Comparison of ENCODE assay signal across 31 cellular contexts in the genomic region with DNA sequence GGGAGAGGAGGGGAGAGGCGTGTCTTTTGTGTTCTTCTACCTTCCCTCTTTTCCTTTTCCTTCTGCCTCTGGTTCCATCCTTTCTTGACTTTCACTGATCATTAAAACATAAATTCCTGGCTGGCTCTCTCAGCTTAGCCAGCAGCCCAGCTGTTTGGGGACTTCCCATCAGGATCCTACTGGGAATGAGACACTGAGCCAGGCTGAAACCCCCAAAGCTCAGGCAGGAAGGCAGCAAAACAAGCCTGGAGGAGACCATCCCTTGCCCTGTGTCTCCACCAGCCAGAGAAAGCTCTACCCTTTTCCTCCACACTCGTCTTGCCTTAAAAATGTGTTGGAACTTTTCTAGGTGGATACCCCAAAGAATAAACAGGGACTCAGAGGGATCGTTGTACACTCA.
DNase-seq lines count a peak whose midpoint lies in the region; ATAC-seq, FAIRE-seq and TF ChIP-seq lines count a peak whose summit lies in the region.
"Had no signal": no experiment of that assay in that cellular context is flagged by ENCODE, and none has a peak within 500 bp of the region (broad histone marks: within the 10 kb centered on the region; RNA-seq: fewer than 3 reads in every experiment).

No MANE protein-coding gene starts in this region.

- 39 to 58% (median 46%) methylated on average over 3 of the region's 3 CpGs for WGBS in ovary, 3 donors
- WGBS in upper lobe of left lung, 2 donors, result 70 to 92% methylated on average over 3 of the region's 3 CpGs

- H3K4me1 ChIP-seq in astrocyte (ENCODE audit: insufficient read depth, low read length), result peaks cover 9% of the 10 kb centered on the region
- H3K4me1 ChIP-seq in ovary (ENCODE audit: insufficient read depth), result peaks cover 41% of the 10 kb centered on the region
- no peaks in the 10 kb centered on the region for H3K4me1 ChIP-seq in uterus
- peaks cover 3 to 9% (median 5%) of the 10 kb centered on the region in 4 donors for H3K4me1 ChIP-seq in upper lobe of left lung

- no peak overlapping the region for H2AFZ ChIP-seq in astrocyte (ENCODE audit: low read depth, low read length)

- DNase-seq in astrocyte (ENCODE audit: low read depth) (no peak), glutamatergic neuron (no peak), ovary (no peak), uterus (no peak), NCI-H146 treated with DMSO at 0.1 percent for 48 hours (lab: John Stamatoyannopoulos, UW; ENCODE audit: unreplicated experiment) (no peak), upper lobe of left lung (no peak), NCI-H748 treated with DMSO at 0.1 percent for 48 hours (lab: John Stamatoyannopoulos, UW) (no peak)
- DNase-seq: activated CD4-positive, alpha-beta T cell treated with anti-CD3 and anti-CD28 coated beads for 4 hours; activated CD8-positive, alpha-beta T cell treated with anti-CD3 and anti-CD28 coated beads, Interleukin-2, amount 10 ng/mL, durations not matched to agents 7 days and 5 days; activated naive CD4-positive, alpha-beta T cell treated with anti-CD3 and anti-CD28 coated beads, Interleukin-2, amount 10 ng/mL, durations not matched to agents 7 days and 5 days; COR-L47; effector memory CD4-positive, alpha-beta T cell; mesendoderm; NCI-H1092; NCI-H187 treated with DMSO at 0.1 percent for 48 hours; NCI-H2171 treated with DMSO at 0.1 percent for 48 hours; T-helper 9 cell; WERI-Rb-1 had no signal

- H3K4me3 ChIP-seq in astrocyte (ENCODE audit: insufficient read depth, low read depth, low read length), result no peak overlapping the region
- no peak overlapping the region for H3K4me3 ChIP-seq in ovary
- no peak overlapping the region for H3K4me3 ChIP-seq in uterus
- no peak overlapping the region for H3K4me3 ChIP-seq in upper lobe of left lung
- H3K4me3 ChIP-seq: adrenal gland; BLaER1 treated with 17β-estradiol and CSF1 and Interleukin-3, amounts not matched to agents 10 nM and 100 nM; breast epithelium; K562; left ventricle myocardium inferior; SJSA1; testis had no signal

- ATAC-seq in upper lobe of left lung (ENCODE audit: low FRiP score in 2 of 2), result no peak
- ATAC-seq in HG02571 (IDR thresholded peaks at IDR 0.05; ENCODE audit: unreplicated experiment), result no peak
- ATAC-seq: activated CD8-positive, alpha-beta T cell treated with anti-CD3 and anti-CD28 coated beads, Interleukin-2, amount 10 ng/mL, durations not matched to agents 7 days and 5 days; activated T-helper 17 cell treated with anti-CD3 and anti-CD28 coated beads, Interleukin-2, amount 50 U/mL, for 72 hours; K562; stimulated activated effector memory CD8-positive, alpha-beta T cell treated with anti-CD3 and anti-CD28 coated beads, Interleukin-12 subunit alpha, Interleukin-12 subunit beta, amount 100 ng/mL, for 72 hours had no signal

- H3K27me3 Mint-ChIP-seq in astrocyte (ENCODE audit: low read depth, unreplicated experiment), result no peaks in the 10 kb centered on the region
- H3K27me3 Mint-ChIP-seq in glutamatergic neuron (ENCODE audit: unreplicated experiment), result peaks cover 6% of the 10 kb centered on the region
- H3K27me3 Mint-ChIP-seq: activated naive CD4-positive, alpha-beta T cell treated with anti-CD3 and anti-CD28 coated beads, Interleukin-2, amount 10 ng/mL, durations not matched to agents 7 days and 5 days; activated T-helper 17 cell treated with anti-CD3 and anti-CD28 coated beads, Interleukin-2, amount 50 U/mL, for 72 hours had no signal

- H3K27me3 ChIP-seq in astrocyte (ENCODE audit: insufficient read depth, low read length), result no peaks in the 10 kb centered on the region
- H3K27me3 ChIP-seq in ovary, result no peaks in the 10 kb centered on the region
- H3K27me3 ChIP-seq in uterus, result no peaks in the 10 kb centered on the region
- H3K27me3 ChIP-seq in upper lobe of left lung, result no peaks in the 10 kb centered on the region
- H3K27me3 ChIP-seq: adrenal gland; BLaER1 treated with 17β-estradiol and CSF1 and Interleukin-3, amounts not matched to agents 10 nM and 100 nM; breast epithelium; SJSA1; testis had no signal

- no peak for FAIRE-seq in astrocyte (lab: Jason Lieb, UNC)
- FAIRE-seq: colon, GM12892, islet of Langerhans, K562 had no signal

- no peak overlapping the region for H3K9ac ChIP-seq in astrocyte (ENCODE audit: low read length)
- H3K9ac ChIP-seq: BLaER1 treated with 17β-estradiol and CSF1 and Interleukin-3, amounts not matched to agents 10 nM and 100 nM had no signal

- H3K4me2 ChIP-seq in astrocyte (ENCODE audit: low read length), result no peak overlapping the region
- H3K4me2 ChIP-seq: BLaER1 treated with 17β-estradiol and CSF1 and Interleukin-3, amounts not matched to agents 10 nM and 100 nM had no signal

- H3K9me3 ChIP-seq in astrocyte (ENCODE audit: insufficient read depth, low read depth, low read length), result no peaks in the 10 kb centered on the region
- no peaks in the 10 kb centered on the region for H3K9me3 ChIP-seq in ovary
- H3K9me3 ChIP-seq in uterus, result no peaks in the 10 kb centered on the region
- H3K9me3 ChIP-seq in upper lobe of left lung, result no peaks in the 10 kb centered on the region
- H3K9me3 ChIP-seq: adrenal gland; BLaER1 treated with 17β-estradiol and CSF1 and Interleukin-3, amounts not matched to agents 10 nM and 100 nM; breast epithelium; left ventricle myocardium inferior; SJSA1; testis had no signal

- H3K4me1 Mint-ChIP-seq in astrocyte (ENCODE audit: low read depth, unreplicated experiment) (peaks cover 23% of the 10 kb centered on the region), glutamatergic neuron (ENCODE audit: low read depth, unreplicated experiment) (peaks cover 46% of the 10 kb centered on the region)
- H3K4me1 Mint-ChIP-seq: activated naive CD4-positive, alpha-beta T cell treated with anti-CD3 and anti-CD28 coated beads, Interleukin-2, amount 10 ng/mL, durations not matched to agents 7 days and 5 days; activated T-helper 17 cell treated with anti-CD3 and anti-CD28 coated beads, Interleukin-2, amount 50 U/mL, for 72 hours; stimulated activated effector memory CD8-positive, alpha-beta T cell treated with anti-CD3 and anti-CD28 coated beads, Interleukin-12 subunit alpha, Interleukin-12 subunit beta, amount 100 ng/mL, for 72 hours had no signal

- H3K36me3 Mint-ChIP-seq in astrocyte (ENCODE audit: low read depth, unreplicated experiment) (peaks cover 26% of the 10 kb centered on the region), glutamatergic neuron (ENCODE audit: unreplicated experiment) (no peaks in the 10 kb centered on the region)
- H3K36me3 Mint-ChIP-seq: activated naive CD4-positive, alpha-beta T cell treated with anti-CD3 and anti-CD28 coated beads, Interleukin-2, amount 10 ng/mL, durations not matched to agents 7 days and 5 days; stimulated activated effector memory CD8-positive, alpha-beta T cell treated with anti-CD3 and anti-CD28 coated beads, Interleukin-12 subunit alpha, Interleukin-12 subunit beta, amount 100 ng/mL, for 72 hours had no signal

- H3K27ac Mint-ChIP-seq in astrocyte (ENCODE audit: unreplicated experiment) (peak overlapping the region; percentile 14), glutamatergic neuron (ENCODE audit: unreplicated experiment) (peak overlapping the region; percentile 2)
- H3K27ac Mint-ChIP-seq: activated CD8-positive, alpha-beta T cell treated with anti-CD3 and anti-CD28 coated beads, Interleukin-2, amount 10 ng/mL, durations not matched to agents 7 days and 5 days; activated naive CD4-positive, alpha-beta T cell treated with anti-CD3 and anti-CD28 coated beads, Interleukin-2, amount 10 ng/mL, durations not matched to agents 7 days and 5 days; activated T-helper 17 cell treated with anti-CD3 and anti-CD28 coated beads, Interleukin-2, amount 50 U/mL, for 72 hours; stimulated activated effector memory CD8-positive, alpha-beta T cell treated with anti-CD3 and anti-CD28 coated beads, Interleukin-12 subunit alpha, Interleukin-12 subunit beta, amount 100 ng/mL, for 72 hours had no signal

- H3K27ac ChIP-seq in astrocyte (ENCODE audit: low read depth, low read length) (no peak overlapping the region), ovary (peak overlapping the region; percentile 31 to 83), uterus (peak overlapping the region; percentile 70 to 71), upper lobe of left lung (peak overlapping the region in 2 of 4 donors; percentile 24 to 40)
- H3K27ac ChIP-seq: BLaER1 treated with 17β-estradiol and CSF1 and Interleukin-3, amounts not matched to agents 10 nM and 100 nM; SJSA1; WERI-Rb-1 had no signal

- TF ChIP-seq CTCF in astrocyte (IDR thresholded peaks at IDR 0.05; ENCODE audit: insufficient read depth, low read depth, low read length) (no peak), glutamatergic neuron (IDR thresholded peaks at IDR 0.05; ENCODE audit: partially characterized antibody, unreplicated experiment) (no peak), ovary (IDR thresholded peaks at IDR 0.05) (no peak), uterus (IDR thresholded peaks at IDR 0.05) (no peak), upper lobe of left lung (IDR thresholded peaks at IDR 0.05) (no peak)

- peaks cover 47% of the 10 kb centered on the region for H3K79me2 ChIP-seq in astrocyte (ENCODE audit: insufficient read depth, low read length)

- H4K20me1 ChIP-seq in astrocyte (ENCODE audit: insufficient read depth, low read length), result peaks cover 90% of the 10 kb centered on the region

- no peak for TF ChIP-seq EP300 in ovary (IDR thresholded peaks at IDR 0.05)
- no peak for TF ChIP-seq EP300 in upper lobe of left lung (IDR thresholded peaks at IDR 0.05)

- no peaks in the 10 kb centered on the region for H3K9me3 Mint-ChIP-seq in astrocyte (ENCODE audit: unreplicated experiment)
- H3K9me3 Mint-ChIP-seq in glutamatergic neuron (ENCODE audit: unreplicated experiment), result peaks cover 8% of the 10 kb centered on the region
- H3K9me3 Mint-ChIP-seq: activated naive CD4-positive, alpha-beta T cell treated with anti-CD3 and anti-CD28 coated beads, Interleukin-2, amount 10 ng/mL, durations not matched to agents 7 days and 5 days; activated T-helper 17 cell treated with anti-CD3 and anti-CD28 coated beads, Interleukin-2, amount 50 U/mL, for 72 hours; stimulated activated effector memory CD8-positive, alpha-beta T cell treated with anti-CD3 and anti-CD28 coated beads, Interleukin-12 subunit alpha, Interleukin-12 subunit beta, amount 100 ng/mL, for 72 hours had no signal

- H3K4me3 Mint-ChIP-seq in astrocyte (ENCODE audit: unreplicated experiment), result no peak overlapping the region
- H3K4me3 Mint-ChIP-seq in glutamatergic neuron (ENCODE audit: unreplicated experiment), result peak overlapping the region; percentile 9
- H3K4me3 Mint-ChIP-seq: activated CD8-positive, alpha-beta T cell treated with anti-CD3 and anti-CD28 coated beads, Interleukin-2, amount 10 ng/mL, durations not matched to agents 7 days and 5 days; activated naive CD4-positive, alpha-beta T cell treated with anti-CD3 and anti-CD28 coated beads, Interleukin-2, amount 10 ng/mL, durations not matched to agents 7 days and 5 days; activated T-helper 17 cell treated with anti-CD3 and anti-CD28 coated beads, Interleukin-2, amount 50 U/mL, for 72 hours; stimulated activated effector memory CD8-positive, alpha-beta T cell treated with anti-CD3 and anti-CD28 coated beads, Interleukin-12 subunit alpha, Interleukin-12 subunit beta, amount 100 ng/mL, for 72 hours had no signal

- H3K36me3 ChIP-seq in astrocyte (ENCODE audit: insufficient read depth, low read length), result no peaks in the 10 kb centered on the region
- no peaks in the 10 kb centered on the region for H3K36me3 ChIP-seq in ovary
- no peaks in the 10 kb centered on the region for H3K36me3 ChIP-seq in uterus
- H3K36me3 ChIP-seq in upper lobe of left lung, result no peaks in the 10 kb centered on the region
- H3K36me3 ChIP-seq: adrenal gland, breast epithelium, left ventricle myocardium inferior, WERI-Rb-1 had no signal

- intact Hi-C loops in ovary (cut with DNase I), result no loop called here
- intact Hi-C loops in uterus (cut with DNase I; ENCODE audit: low total_unique reads), result no loop called here

- TF ChIP-seq POLR2A in ovary (IDR thresholded peaks at IDR 0.05) (no peak), uterus (IDR thresholded peaks at IDR 0.05) (no peak), upper lobe of left lung (IDR thresholded peaks at IDR 0.05) (no peak)
